Comparison of ENCODE assay signal across 1 cellular context in genomic region chr6:53306819-53307347, GRCh38.
A peak's percentile ranks its signal among the peaks of the same experiment; 100 is the strongest.
TF ChIP-seq lines count a peak whose summit lies in the region.

No MANE protein-coding gene starts in this region.

TF ChIP-seq in HepG2, 621 proteins besides CTCF, POLR2A, EP300 and RAD21 (continued from another document and continues in another):
- TF ChIP-seq SKIL (CRISPR knock-in tag; IDR thresholded peaks at IDR 0.05; ENCODE audit: borderline replicate concordance) (no peak), CBFB (CRISPR knock-in tag; IDR thresholded peaks at IDR 0.05) (no peak), HMG20A (CRISPR knock-in tag; IDR thresholded peaks at IDR 0.05; ENCODE audit: borderline replicate concordance) (peak; percentile 69; the same call in 1 of the 2 replicates), PRMT3 (CRISPR knock-in tag; IDR thresholded peaks at IDR 0.05; ENCODE audit: borderline replicate concordance, low read depth) (no peak), ZNF704 (CRISPR knock-in tag; IDR thresholded peaks at IDR 0.05; ENCODE audit: borderline replicate concordance) (no peak), ZBTB8A (CRISPR knock-in tag; IDR thresholded peaks at IDR 0.05; ENCODE audit: borderline replicate concordance, low read depth) (no peak), SETDB1 (CRISPR knock-in tag; IDR thresholded peaks at IDR 0.05; ENCODE audit: borderline replicate concordance) (no peak), DBP (CRISPR knock-in tag; IDR thresholded peaks at IDR 0.05; ENCODE audit: not compliant biosample characterization) (no peak), NFE2L2 (IDR thresholded peaks at IDR 0.05; ENCODE audit: low read length) (no peak), SIX1 (CRISPR knock-in tag; IDR thresholded peaks at IDR 0.05; ENCODE audit: borderline replicate concordance) (no peak), ETV6 (CRISPR knock-in tag; conservative IDR thresholded peaks at IDR 0.05) (no peak), NR1H2 (CRISPR knock-in tag; IDR thresholded peaks at IDR 0.05; ENCODE audit: borderline replicate concordance, low read depth) (no peak), ZNF546 (CRISPR knock-in tag; conservative IDR thresholded peaks at IDR 0.05) (no peak), HMGXB4 (CRISPR knock-in tag; IDR thresholded peaks at IDR 0.05; ENCODE audit: borderline replicate concordance in 1 of 2, low read depth in 1 of 2) (no peak), ASH2L (IDR thresholded peaks at IDR 0.05; ENCODE audit: insufficient read length, low read depth, low read length) (peak; percentile 77), ZNF841 (CRISPR knock-in tag; IDR thresholded peaks at IDR 0.05; ENCODE audit: borderline replicate concordance) (no peak), PAX8 (CRISPR knock-in tag; IDR thresholded peaks at IDR 0.05; ENCODE audit: borderline replicate concordance) (no peak), FOXA1 (IDR thresholded peaks at IDR 0.05) (no peak), FOXA1 (CRISPR knock-in tag; IDR thresholded peaks at IDR 0.05) (no peak), SMAD3 (CRISPR knock-in tag; IDR thresholded peaks at IDR 0.05) (0 out of 2 replicates have a peak, but pooled peaks have one; percentile 58), ZNF543 (CRISPR knock-in tag; IDR thresholded peaks at IDR 0.05) (no peak), ATF2 (CRISPR knock-in tag; IDR thresholded peaks at IDR 0.05) (no peak; the same call in 1 of the 2 replicates), TEAD2 (CRISPR knock-in tag; IDR thresholded peaks at IDR 0.05) (no peak), MBD4 (IDR thresholded peaks at IDR 0.05; ENCODE audit: borderline replicate concordance, low read length) (no peak), ZBTB3 (CRISPR knock-in tag; IDR thresholded peaks at IDR 0.05; ENCODE audit: borderline replicate concordance, low read depth) (no peak), ZNF749 (CRISPR knock-in tag; IDR thresholded peaks at IDR 0.05; ENCODE audit: borderline replicate concordance) (no peak), GABPB1 (CRISPR knock-in tag; IDR thresholded peaks at IDR 0.05) (no peak), TBX2 (CRISPR knock-in tag; IDR thresholded peaks at IDR 0.05; ENCODE audit: borderline replicate concordance) (peak; percentile 81; the same call in 1 of the 2 replicates), ZBTB44 (CRISPR knock-in tag; IDR thresholded peaks at IDR 0.05) (no peak), FOXJ3 (CRISPR knock-in tag; IDR thresholded peaks at IDR 0.05; ENCODE audit: borderline replicate concordance) (peak; percentile 45; the same call in 1 of the 2 replicates), ZGPAT (CRISPR knock-in tag; IDR thresholded peaks at IDR 0.05) (peak; percentile 77), ATM (IDR thresholded peaks at IDR 0.05; ENCODE audit: borderline replicate concordance) (no peak), DZIP1 (CRISPR knock-in tag; IDR thresholded peaks at IDR 0.05) (no peak), ZNF430 (CRISPR knock-in tag; IDR thresholded peaks at IDR 0.05) (no peak), ZNF318 (CRISPR knock-in tag; IDR thresholded peaks at IDR 0.05) (no peak), ZNF20 (CRISPR knock-in tag; IDR thresholded peaks at IDR 0.05) (no peak), SMYD3 (CRISPR knock-in tag; IDR thresholded peaks at IDR 0.05) (no peak), YEATS4 (CRISPR knock-in tag; IDR thresholded peaks at IDR 0.05; ENCODE audit: borderline replicate concordance) (no peak), SIX4 (CRISPR knock-in tag; IDR thresholded peaks at IDR 0.05) (no peak), ZFAT (CRISPR knock-in tag; conservative IDR thresholded peaks at IDR 0.05) (no peak), YEATS2 (CRISPR knock-in tag; IDR thresholded peaks at IDR 0.05; ENCODE audit: borderline replicate concordance) (no peak; the same call in 1 of the 2 replicates)
